In genomic region chr1:218330043-218330623, GRCh38 we compare ENCODE assay signal across 9 cellular contexts. TPM values are rescaled to one million over a fixed set of nuclear protein-coding genes. Genes with fewer than 3 reads are reported as not detected.
A peak's percentile ranks its signal among the peaks of the same experiment; 100 is the strongest.
DNase-seq lines count a peak whose midpoint lies in the region; ATAC-seq and TF ChIP-seq lines count a peak whose summit lies in the region.
"Had no signal": no experiment of that assay in that cellular context is flagged by ENCODE, and none has a peak within 500 bp of the region (broad histone marks: within the 10 kb centered on the region; RNA-seq: fewer than 3 reads in every experiment).

No MANE protein-coding gene starts in this region.

- no peaks in the 10 kb centered on the region for H3K36me3 ChIP-seq in OCI-LY3 (replicated peaks; ENCODE audit: low read depth, low read length)

- H3K27ac Mint-ChIP-seq in osteocyte (ENCODE audit: unreplicated experiment) = no peak overlapping the region
- no peak overlapping the region for H3K27ac Mint-ChIP-seq in activated T-helper 2 cell treated with anti-CD3 and anti-CD28 coated beads, Interferon-gamma antibody, Interleukin-2, Interleukin-4, amounts not matched to agents 10 μg/mL and 5 μg/mL and 100 μg/mL, durations not matched to agents 14 hours and 24 hours and 36 hours
- no peak overlapping the region for H3K27ac Mint-ChIP-seq in activated T-helper 17 cell treated with anti-CD3 and anti-CD28 coated beads, Interleukin-2, amount 50 U/mL, for 72 hours
- H3K27ac Mint-ChIP-seq: stimulated activated naive CD8-positive, alpha-beta T cell treated with anti-CD3 and anti-CD28 coated beads, Interleukin-15, Interleukin-2, amounts not matched to agents 100 ng/mL and 50 ng/mL, for 24 hours had no signal

- peaks cover 3% of the 10 kb centered on the region; the same call in 1 of the 2 replicates for H3K79me2 ChIP-seq in OCI-LY3 (ENCODE audit: low read length)

- TF ChIP-seq CTCF in OCI-LY3 (IDR thresholded peaks at IDR 0.05; ENCODE audit: low read depth, low read length) (peak; percentile 83), osteocyte (IDR thresholded peaks at IDR 0.05) (peak; percentile 77)

- DNase-seq in ACHN (peak; percentile 54), epidermal melanocyte (ENCODE audit: insufficient read length, low spot score) (peak; percentile 64), osteocyte (ENCODE audit: extremely low spot score, unreplicated experiment) (no peak)
- no peak for DNase-seq in activated T-helper 2 cell treated with anti-CD3 and anti-CD28 coated beads, Interferon-gamma antibody, Interleukin-2, Interleukin-4, amounts not matched to agents 10 μg/mL and 5 μg/mL and 100 μg/mL, durations not matched to agents 14 hours and 24 hours and 36 hours (ENCODE audit: low spot score)

- intact Hi-C loops in activated T-helper 2 cell treated with anti-CD3 and anti-CD28 coated beads, Interferon-gamma antibody, Interleukin-2, Interleukin-4, amounts not matched to agents 10 μg/mL and 5 μg/mL and 100 μg/mL, durations not matched to agents 14 hours and 24 hours and 36 hours (cut with micrococcal nuclease) = loop anchor here (1.0 to 5.0 kb wide), 2 partner anchors 191 to 1332 kb away; no protein-coding TSS in a partner anchor

- in situ Hi-C loops in ACHN (cut with HindIII; ENCODE audit: low pct_ligation_motif_present, low pct_unique_long_range_greater_than_20kb, low sequenced_read_pairs) = no loop called here

- H3K9me3 ChIP-seq in OCI-LY3 (ENCODE audit: insufficient read depth, low read length) = no peaks in the 10 kb centered on the region

- H3K27ac ChIP-seq in OCI-LY3 (ENCODE audit: low read length) = no peak overlapping the region

- no peak overlapping the region for H3K4me3 Mint-ChIP-seq in osteocyte (ENCODE audit: unreplicated experiment)
- H3K4me3 Mint-ChIP-seq in activated T-helper 2 cell treated with anti-CD3 and anti-CD28 coated beads, Interferon-gamma antibody, Interleukin-2, Interleukin-4, amounts not matched to agents 10 μg/mL and 5 μg/mL and 100 μg/mL, durations not matched to agents 14 hours and 24 hours and 36 hours (ENCODE audit: low read depth) = no peak overlapping the region
- no peak overlapping the region for H3K4me3 Mint-ChIP-seq in activated T-helper 17 cell treated with anti-CD3 and anti-CD28 coated beads, Interleukin-2, amount 50 U/mL, for 72 hours
- H3K4me3 Mint-ChIP-seq: stimulated activated naive CD8-positive, alpha-beta T cell treated with anti-CD3 and anti-CD28 coated beads, Interleukin-15, Interleukin-2, amounts not matched to agents 100 ng/mL and 50 ng/mL, for 24 hours had no signal

- no peaks in the 10 kb centered on the region for H3K27me3 Mint-ChIP-seq in osteocyte (ENCODE audit: unreplicated experiment)
- no peaks in the 10 kb centered on the region for H3K27me3 Mint-ChIP-seq in activated T-helper 2 cell treated with anti-CD3 and anti-CD28 coated beads, Interferon-gamma antibody, Interleukin-2, Interleukin-4, amounts not matched to agents 10 μg/mL and 5 μg/mL and 100 μg/mL, durations not matched to agents 14 hours and 24 hours and 36 hours (ENCODE audit: low read depth)
- no peaks in the 10 kb centered on the region for H3K27me3 Mint-ChIP-seq in activated T-helper 17 cell treated with anti-CD3 and anti-CD28 coated beads, Interleukin-2, amount 50 U/mL, for 72 hours
- H3K27me3 Mint-ChIP-seq: stimulated activated naive CD8-positive, alpha-beta T cell treated with anti-CD3 and anti-CD28 coated beads, Interleukin-15, Interleukin-2, amounts not matched to agents 100 ng/mL and 50 ng/mL, for 24 hours had no signal

- H3K27me3 ChIP-seq in OCI-LY3 (ENCODE audit: low read depth, low read length) = no peaks in the 10 kb centered on the region

- H2AFZ ChIP-seq in OCI-LY3 (ENCODE audit: low read depth, low read length) = no peak overlapping the region

- peaks cover 3% of the 10 kb centered on the region for H3K36me3 Mint-ChIP-seq in osteocyte (ENCODE audit: unreplicated experiment)
- no peaks in the 10 kb centered on the region for H3K36me3 Mint-ChIP-seq in activated T-helper 2 cell treated with anti-CD3 and anti-CD28 coated beads, Interferon-gamma antibody, Interleukin-2, Interleukin-4, amounts not matched to agents 10 μg/mL and 5 μg/mL and 100 μg/mL, durations not matched to agents 14 hours and 24 hours and 36 hours (ENCODE audit: low read depth)
- peaks cover 73% of the 10 kb centered on the region for H3K36me3 Mint-ChIP-seq in activated T-helper 17 cell treated with anti-CD3 and anti-CD28 coated beads, Interleukin-2, amount 50 U/mL, for 72 hours (ENCODE audit: low read depth)

- ATAC-seq in GM18499 (IDR thresholded peaks at IDR 0.05; ENCODE audit: insufficient read depth, unreplicated experiment) (peak; percentile 71), HG03457 (IDR thresholded peaks at IDR 0.05; ENCODE audit: unreplicated experiment) (peak; percentile 62)
- no peak for ATAC-seq in activated T-helper 17 cell treated with anti-CD3 and anti-CD28 coated beads, Interleukin-2, amount 50 U/mL, for 72 hours (replicated peaks)

- no peaks in the 10 kb centered on the region for H3K9me3 Mint-ChIP-seq in osteocyte (ENCODE audit: unreplicated experiment)
- H3K9me3 Mint-ChIP-seq in activated T-helper 2 cell treated with anti-CD3 and anti-CD28 coated beads, Interferon-gamma antibody, Interleukin-2, Interleukin-4, amounts not matched to agents 10 μg/mL and 5 μg/mL and 100 μg/mL, durations not matched to agents 14 hours and 24 hours and 36 hours = no peaks in the 10 kb centered on the region
- H3K9me3 Mint-ChIP-seq in activated T-helper 17 cell treated with anti-CD3 and anti-CD28 coated beads, Interleukin-2, amount 50 U/mL, for 72 hours = no peaks in the 10 kb centered on the region
- H3K9me3 Mint-ChIP-seq: stimulated activated naive CD8-positive, alpha-beta T cell treated with anti-CD3 and anti-CD28 coated beads, Interleukin-15, Interleukin-2, amounts not matched to agents 100 ng/mL and 50 ng/mL, for 24 hours had no signal

- peaks cover 11% of the 10 kb centered on the region for H3K4me1 Mint-ChIP-seq in osteocyte (ENCODE audit: unreplicated experiment)
- no peaks in the 10 kb centered on the region for H3K4me1 Mint-ChIP-seq in activated T-helper 2 cell treated with anti-CD3 and anti-CD28 coated beads, Interferon-gamma antibody, Interleukin-2, Interleukin-4, amounts not matched to agents 10 μg/mL and 5 μg/mL and 100 μg/mL, durations not matched to agents 14 hours and 24 hours and 36 hours (ENCODE audit: low read depth)
- H3K4me1 Mint-ChIP-seq in activated T-helper 17 cell treated with anti-CD3 and anti-CD28 coated beads, Interleukin-2, amount 50 U/mL, for 72 hours = no peaks in the 10 kb centered on the region

- no peak overlapping the region for H3K9ac ChIP-seq in OCI-LY3 (ENCODE audit: low read length)

- no peak overlapping the region for H3K4me3 ChIP-seq in OCI-LY3 (ENCODE audit: low read length)

- no peaks in the 10 kb centered on the region for H3K4me1 ChIP-seq in OCI-LY3 (ENCODE audit: low read length)

- no peak overlapping the region for H3K4me2 ChIP-seq in OCI-LY3 (ENCODE audit: low read length)

- no peaks in the 10 kb centered on the region for H4K20me1 ChIP-seq in OCI-LY3 (ENCODE audit: insufficient read depth, low read length)

RNA-seq across cellular contexts. Expression of gene TGFB2, which starts 15.0 kb away (rescaled TPM):
- total RNA-seq in osteocyte = 175 and 184 TPM in 2 replicates
- total RNA-seq in activated T-helper 2 cell treated with anti-CD3 and anti-CD28 coated beads, Interferon-gamma antibody, Interleukin-2, Interleukin-4, amounts not matched to agents 10 μg/mL and 5 μg/mL and 100 μg/mL, durations not matched to agents 14 hours and 24 hours and 36 hours = 0.05 TPM in 1 of 2 replicates, not detected in the other
- total RNA-seq in activated T-helper 17 cell treated with anti-CD3 and anti-CD28 coated beads, Interleukin-2, amount 50 U/mL, for 72 hours = not detected

RNA-seq across cellular contexts. Expression of gene RRP15, which starts 45.0 kb away (rescaled TPM):
- 18.8 and 20.3 TPM in 2 replicates for total RNA-seq in osteocyte
- 32.9 and 34.6 TPM in 2 replicates for total RNA-seq in activated T-helper 2 cell treated with anti-CD3 and anti-CD28 coated beads, Interferon-gamma antibody, Interleukin-2, Interleukin-4, amounts not matched to agents 10 μg/mL and 5 μg/mL and 100 μg/mL, durations not matched to agents 14 hours and 24 hours and 36 hours
- total RNA-seq in activated T-helper 17 cell treated with anti-CD3 and anti-CD28 coated beads, Interleukin-2, amount 50 U/mL, for 72 hours = 10 to 100 TPM; 10.9 to 25.3 TPM

Comparison
In these comparisons a context has a peak if more than half of its experiments do, and no peak if none do; other contexts are left out.
1. DNase-seq: peak in ACHN (single experiment) and epidermal melanocyte (single experiment); none in osteocyte (single experiment) and activated T-helper 2 cell treated with anti-CD3 and anti-CD28 coated beads, Interferon-gamma antibody, Interleukin-2, Interleukin-4, amounts not matched to agents 10 μg/mL and 5 μg/mL and 100 μg/mL, durations not matched to agents 14 hours and 24 hours and 36 hours (single experiment).
2. RNA of gene TGFB2, which starts 15.0 kb away (total RNA-seq): 175 to 184 TPM in osteocyte; not detected in activated T-helper 17 cell treated with anti-CD3 and anti-CD28 coated beads, Interleukin-2, amount 50 U/mL, for 72 hours and 0.05 TPM in activated T-helper 2 cell treated with anti-CD3 and anti-CD28 coated beads, Interferon-gamma antibody, Interleukin-2, Interleukin-4, amounts not matched to agents 10 μg/mL and 5 μg/mL and 100 μg/mL, durations not matched to agents 14 hours and 24 hours and 36 hours; every median in the first group is over 100 times any median in the second.